ENCODE assay signal across 8 cellular contexts in genomic region chr19:12995596-12996541, GRCh38. TPM values are rescaled to one million over a fixed set of nuclear protein-coding genes. Genes with fewer than 3 reads are reported as not detected.
A peak's percentile ranks its signal among the peaks of the same experiment; 100 is the strongest.
DNase-seq lines count a peak whose midpoint lies in the region; ATAC-seq, FAIRE-seq and TF ChIP-seq lines count a peak whose summit lies in the region.

No MANE protein-coding gene starts in this region.

- DNase-seq in activated CD4-positive, alpha-beta T cell treated with anti-CD3 and anti-CD28 coated beads, Interleukin-2, amount 10 ng/mL, durations not matched to agents 24 days and 14 days: peak; percentile 62
- DNase-seq in activated CD4-positive, alpha-beta T cell treated with anti-CD3 and anti-CD28 coated beads for 48 hours: no peak
- DNase-seq in T-helper 17 cell: no peak
- peak in 1 of 2 donors; percentile 68 for DNase-seq in foreskin fibroblast
- DNase-seq in pancreas: peak in 5 of 6 donors; percentile 38 to 83 (median 60)
- DNase-seq in SKM-1 treated with dmso at 0.1 percent for 144 hours (lab: John Stamatoyannopoulos, UW; ENCODE audit: unreplicated experiment): no peak
- no peak for DNase-seq in central memory CD4-positive, alpha-beta T cell

- H3K27ac ChIP-seq in pancreas: peak overlapping the region; percentile 32 to 68 (median 62)

- no peaks in the 10 kb centered on the region for H3K9me3 Mint-ChIP-seq in activated CD4-positive, alpha-beta T cell treated with anti-CD3 and anti-CD28 coated beads, Interleukin-2, amount 10 ng/mL, durations not matched to agents 24 days and 14 days

- H3K27me3 ChIP-seq in pancreas: no peaks in the 10 kb centered on the region

- no peaks in the 10 kb centered on the region for H3K9me3 ChIP-seq in T-helper 17 cell (ENCODE audit: control insufficient read depth, low read length, poor library complexity, severe bottlenecking)
- H3K9me3 ChIP-seq in pancreas: no peaks in the 10 kb centered on the region

- peaks cover 6% of the 10 kb centered on the region for H3K4me1 Mint-ChIP-seq in activated CD4-positive, alpha-beta T cell treated with anti-CD3 and anti-CD28 coated beads, Interleukin-2, amount 10 ng/mL, durations not matched to agents 24 days and 14 days
- H3K4me1 Mint-ChIP-seq in T-helper 17 cell: peaks cover 17% of the 10 kb centered on the region

- intact Hi-C loops in activated CD4-positive, alpha-beta T cell treated with anti-CD3 and anti-CD28 coated beads, Interleukin-2, amount 10 ng/mL, durations not matched to agents 24 days and 14 days (cut with micrococcal nuclease): loop anchor here (2.0 kb wide), 1 partner anchor 17 kb away; no protein-coding TSS in a partner anchor
- intact Hi-C loops in pancreas (cut with DNase I): no loop called here

- no peaks in the 10 kb centered on the region for H3K36me3 Mint-ChIP-seq in activated CD4-positive, alpha-beta T cell treated with anti-CD3 and anti-CD28 coated beads, Interleukin-2, amount 10 ng/mL, durations not matched to agents 24 days and 14 days (ENCODE audit: low read depth)
- H3K36me3 Mint-ChIP-seq in T-helper 17 cell (ENCODE audit: low read depth): peaks cover 7% of the 10 kb centered on the region

- no peak for FAIRE-seq in pancreas (lab: Jason Lieb, UNC)

- H3K36me3 ChIP-seq in pancreas: no peaks in the 10 kb centered on the region

- H3K27ac Mint-ChIP-seq in activated CD4-positive, alpha-beta T cell treated with anti-CD3 and anti-CD28 coated beads, Interleukin-2, amount 10 ng/mL, durations not matched to agents 24 days and 14 days: peak overlapping the region; percentile 80
- no peak overlapping the region for H3K27ac Mint-ChIP-seq in T-helper 17 cell

- TF ChIP-seq CTCF in foreskin fibroblast (IDR thresholded peaks at IDR 0.05; ENCODE audit: low read depth, low read length) (no peak), pancreas (IDR thresholded peaks at IDR 0.05) (no peak)

- peak overlapping the region; percentile 86 for H3K4me3 Mint-ChIP-seq in activated CD4-positive, alpha-beta T cell treated with anti-CD3 and anti-CD28 coated beads, Interleukin-2, amount 10 ng/mL, durations not matched to agents 24 days and 14 days
- peak overlapping the region; percentile 95 for H3K4me3 Mint-ChIP-seq in T-helper 17 cell

- WGBS in pancreas, 2 donors: 0 to 1% methylated on average over 56 to 138 of the region's 138 CpGs

- peak; percentile 29 for ATAC-seq in T-helper 17 cell
- ATAC-seq in pancreas: peak; percentile 43 to 59 (median 50)
- ATAC-seq in GM18870 (IDR thresholded peaks at IDR 0.05; ENCODE audit: unreplicated experiment): no peak

- H3K4me3 ChIP-seq in foreskin fibroblast (ENCODE audit: low read depth in 1 of 2, low read length in 2 of 2) (peak overlapping the region; percentile 76 to 82), pancreas (peak overlapping the region; percentile 57 to 72 (median 66))

- H3K4me1 ChIP-seq in pancreas: peaks cover 0 to 5% (median 0%) of the 10 kb centered on the region in 3 donors

- H3K27me3 Mint-ChIP-seq in activated CD4-positive, alpha-beta T cell treated with anti-CD3 and anti-CD28 coated beads, Interleukin-2, amount 10 ng/mL, durations not matched to agents 24 days and 14 days: peaks cover 43% of the 10 kb centered on the region
- H3K27me3 Mint-ChIP-seq in T-helper 17 cell: peaks cover 30% of the 10 kb centered on the region

RNA-seq across cellular contexts. Expression of gene NFIX, which starts 0.6 kb away (rescaled TPM):
- total RNA-seq in activated CD4-positive, alpha-beta T cell treated with anti-CD3 and anti-CD28 coated beads, Interleukin-2, amount 10 ng/mL, durations not matched to agents 24 days and 14 days: 8.3 and 10.4 TPM in 2 replicates
- total RNA-seq in T-helper 17 cell (under 1 TPM; 0.75 to 0.86 TPM), pancreas (10 to 100 TPM; 30.9 to 45.1 (median 36.0) TPM)
- polyA plus RNA-seq in pancreas: 10 to 100 TPM in 1 of 2 donors, 1 to 10 TPM in 1; 8.3 to 16.6 TPM

RNA-seq across cellular contexts. Expression of gene DAND5, which starts 26.5 kb away (rescaled TPM):
- total RNA-seq in activated CD4-positive, alpha-beta T cell treated with anti-CD3 and anti-CD28 coated beads, Interleukin-2, amount 10 ng/mL, durations not matched to agents 24 days and 14 days: 0.12 TPM in 1 of 2 replicates, not detected in the other
- total RNA-seq in T-helper 17 cell: not detected
- total RNA-seq in pancreas: under 1 TPM in 3 of 6 donors, not detected in 3; 0.12 to 0.23 (median 0.12) TPM
- under 1 TPM in 1 of 2 donors, not detected in 1; 0.16 TPM for polyA plus RNA-seq in pancreas

RNA-seq across cellular contexts. Expression of gene GADD45GIP1, which starts 38.8 kb away (rescaled TPM):
- 32.4 and 34.4 TPM in 2 replicates for total RNA-seq in activated CD4-positive, alpha-beta T cell treated with anti-CD3 and anti-CD28 coated beads, Interleukin-2, amount 10 ng/mL, durations not matched to agents 24 days and 14 days
- 1 to 10 TPM; 6.9 to 8.3 TPM for total RNA-seq in T-helper 17 cell
- 10 to 100 TPM in 3 of 6 donors, 1 to 10 TPM in 3; 6.0 to 10.7 (median 9.8) TPM for total RNA-seq in pancreas
- 10 to 100 TPM; 25.3 to 37.4 TPM for polyA plus RNA-seq in pancreas

RNA-seq across cellular contexts. Expression of gene RAD23A, which starts 50.2 kb away (rescaled TPM):
- total RNA-seq in activated CD4-positive, alpha-beta T cell treated with anti-CD3 and anti-CD28 coated beads, Interleukin-2, amount 10 ng/mL, durations not matched to agents 24 days and 14 days: 208 and 212 TPM in 2 replicates
- 10 to 100 TPM; 74.1 to 82.1 TPM for total RNA-seq in T-helper 17 cell
- 10 to 100 TPM; 35.0 to 60.2 (median 45.9) TPM for total RNA-seq in pancreas
- 10 to 100 TPM; 91.5 to 99.1 TPM for polyA plus RNA-seq in pancreas

RNA-seq across cellular contexts. Expression of gene CALR, which starts 57.5 kb away (rescaled TPM):
- 987 and 994 TPM in 2 replicates for total RNA-seq in activated CD4-positive, alpha-beta T cell treated with anti-CD3 and anti-CD28 coated beads, Interleukin-2, amount 10 ng/mL, durations not matched to agents 24 days and 14 days
- total RNA-seq in T-helper 17 cell (100 to 1,000 TPM; 418 to 472 TPM), pancreas (100 to 1,000 TPM; 279 to 681 (median 373) TPM)
- polyA plus RNA-seq in pancreas: 100 to 1,000 TPM; 132 to 263 TPM

Comparison
In these comparisons a context has a peak if more than half of its experiments do, and no peak if none do; other contexts are left out.
1. DNase-seq: peak in activated CD4-positive, alpha-beta T cell treated with anti-CD3 and anti-CD28 coated beads, Interleukin-2, amount 10 ng/mL, durations not matched to agents 24 days and 14 days (single experiment) and pancreas (5 of 6); none in activated CD4-positive, alpha-beta T cell treated with anti-CD3 and anti-CD28 coated beads for 48 hours (single experiment), T-helper 17 cell (0 of 3), SKM-1 treated with dmso at 0.1 percent for 144 hours (single experiment) and central memory CD4-positive, alpha-beta T cell (single experiment).